In the genomic region with DNA sequence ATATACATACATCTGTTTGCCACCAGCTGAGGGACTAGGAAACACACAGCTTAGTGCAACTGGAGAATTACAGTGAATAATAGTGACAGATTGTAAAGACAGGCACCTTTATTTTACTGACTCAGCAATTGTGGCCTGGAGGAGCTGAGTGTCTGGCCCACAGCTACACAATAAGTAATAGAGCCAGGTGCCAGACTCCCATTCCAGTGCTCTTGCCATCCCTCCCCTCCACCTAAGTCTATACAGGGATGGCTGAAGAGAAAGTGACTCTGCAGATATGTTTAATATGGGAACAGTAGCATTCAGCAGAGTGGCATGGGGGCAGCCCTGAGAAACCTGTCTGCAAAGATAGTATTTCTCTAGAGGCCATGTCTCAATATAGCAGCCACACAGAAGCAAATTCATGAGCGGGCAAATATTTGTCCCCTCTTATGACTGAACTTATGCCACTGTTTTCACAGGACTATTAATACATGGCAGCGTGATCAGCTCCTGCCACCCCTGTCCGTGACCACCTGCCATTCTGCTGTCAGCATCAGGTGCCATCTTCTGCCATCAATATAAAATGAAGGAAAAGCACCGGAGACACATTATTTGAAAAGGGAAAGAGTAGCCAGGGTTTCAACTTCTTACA, we compare ENCODE assay signal across 1 cellular context.
TF ChIP-seq lines count a peak whose summit lies in the region.

No MANE protein-coding gene starts in this region.

TF ChIP-seq in K562, 482 proteins besides CTCF, POLR2A, EP300 and RAD21:
- TF ChIP-seq EZH2 (IDR thresholded peaks at IDR 0.05; ENCODE audit: borderline replicate concordance, low read depth, low read length) = no peak
- TF ChIP-seq C11orf30 (IDR thresholded peaks at IDR 0.05; ENCODE audit: low read depth) = peak; percentile 50; the same call in 1 of the 2 replicates
- peak; percentile 78 for TF ChIP-seq MAFK (IDR thresholded peaks at IDR 0.05; ENCODE audit: low read length)
- TF ChIP-seq MAFF (IDR thresholded peaks at IDR 0.05; ENCODE audit: low read length) = peak; percentile 68
- no peak for TF ChIP-seq ATF1 (CRISPR knock-in tag; IDR thresholded peaks at IDR 0.05)
- TF ChIP-seq ATF1 (tag; IDR thresholded peaks at IDR 0.05) = no peak
- TF ChIP-seq, protein P1, sequence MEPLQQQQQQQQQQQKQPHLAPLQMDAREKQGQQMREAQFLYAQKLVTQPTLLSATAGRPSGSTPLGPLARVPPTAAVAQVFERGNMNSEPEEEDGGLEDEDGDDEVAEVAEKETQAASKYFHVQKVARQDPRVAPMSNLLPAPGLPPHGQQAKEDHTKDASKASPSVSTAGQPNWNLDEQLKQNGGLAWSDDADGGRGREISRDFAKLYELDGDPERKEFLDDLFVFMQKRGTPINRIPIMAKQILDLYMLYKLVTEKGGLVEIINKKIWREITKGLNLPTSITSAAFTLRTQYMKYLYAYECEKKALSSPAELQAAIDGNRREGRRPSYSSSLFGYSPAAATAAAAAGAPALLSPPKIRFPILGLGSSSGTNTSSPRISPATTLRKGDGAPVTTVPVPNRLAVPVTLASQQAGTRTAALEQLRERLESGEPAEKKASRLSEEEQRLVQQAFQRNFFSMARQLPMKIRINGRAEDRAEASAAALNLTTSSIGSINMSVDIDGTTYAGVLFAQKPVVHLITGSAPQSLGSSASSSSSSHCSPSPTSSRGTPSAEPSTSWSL (CRISPR knock-in tag; IDR thresholded peaks at IDR 0.05; ENCODE audit: borderline replicate concordance) = no peak
- no peak for TF ChIP-seq JUN (IDR thresholded peaks at IDR 0.05; ENCODE audit: borderline replicate concordance, low read depth, low read length)
- no peak for TF ChIP-seq JUN (CRISPR knock-in tag; IDR thresholded peaks at IDR 0.05; ENCODE audit: borderline replicate concordance)
- TF ChIP-seq ZNF316 (IDR thresholded peaks at IDR 0.05) = peak; percentile 57; the same call in 1 of the 2 replicates
- TF ChIP-seq, protein P2, sequence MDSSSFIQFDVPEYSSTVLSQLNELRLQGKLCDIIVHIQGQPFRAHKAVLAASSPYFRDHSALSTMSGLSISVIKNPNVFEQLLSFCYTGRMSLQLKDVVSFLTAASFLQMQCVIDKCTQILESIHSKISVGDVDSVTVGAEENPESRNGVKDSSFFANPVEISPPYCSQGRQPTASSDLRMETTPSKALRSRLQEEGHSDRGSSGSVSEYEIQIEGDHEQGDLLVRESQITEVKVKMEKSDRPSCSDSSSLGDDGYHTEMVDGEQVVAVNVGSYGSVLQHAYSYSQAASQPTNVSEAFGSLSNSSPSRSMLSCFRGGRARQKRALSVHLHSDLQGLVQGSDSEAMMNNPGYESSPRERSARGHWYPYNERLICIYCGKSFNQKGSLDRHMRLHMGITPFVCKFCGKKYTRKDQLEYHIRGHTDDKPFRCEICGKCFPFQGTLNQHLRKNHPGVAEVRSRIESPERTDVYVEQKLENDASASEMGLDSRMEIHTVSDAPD (CRISPR knock-in tag; IDR thresholded peaks at IDR 0.05) = no peak
- no peak for TF ChIP-seq HOXB6 (CRISPR knock-in tag; IDR thresholded peaks at IDR 0.05; ENCODE audit: borderline replicate concordance)
- TF ChIP-seq FUS (optimal IDR thresholded peaks at IDR 0.05; ENCODE audit: low read depth, low read length) = no peak
- TF ChIP-seq HNRNPL (IDR thresholded peaks at IDR 0.05; ENCODE audit: low read depth, low read length) = no peak
- TF ChIP-seq MAFG (tag; conservative IDR thresholded peaks at IDR 0.05) = peak; percentile 46; the same call in 1 of the 2 replicates
